In genomic region chr7:138449580-138449979, GRCh38 we compare ENCODE assay signal across 8 cellular contexts. TPM values are rescaled to one million over a fixed set of nuclear protein-coding genes. Genes with fewer than 3 reads are reported as not detected.
A peak's percentile ranks its signal among the peaks of the same experiment; 100 is the strongest.
DNase-seq lines count a peak whose midpoint lies in the region; ATAC-seq and TF ChIP-seq lines count a peak whose summit lies in the region.

No MANE protein-coding gene starts in this region.

- no peaks in the 10 kb centered on the region for H3K4me1 ChIP-seq in heart right ventricle

- H3K4me3 ChIP-seq in heart right ventricle = no peak overlapping the region

- DNase-seq in heart right ventricle (no peak), Right ventricle myocardium inferior (ENCODE audit: missing footprints) (no peak), germinal center (ENCODE audit: low spot score) (peak; percentile 12), NCI-H774 (lab: John Stamatoyannopoulos, UW) (no peak), NCI-H2029 (lab: John Stamatoyannopoulos, UW) (no peak)
- DNase-seq in activated CD4-positive, alpha-beta T cell treated with anti-CD3 and anti-CD28 coated beads, Interleukin-2, amount 10 ng/mL, durations not matched to agents 24 days and 14 days = peak; percentile 73

- no peak overlapping the region for H3K4me3 Mint-ChIP-seq in activated CD4-positive, alpha-beta T cell treated with anti-CD3 and anti-CD28 coated beads, Interleukin-2, amount 10 ng/mL, durations not matched to agents 24 days and 14 days

- H3K36me3 ChIP-seq in heart right ventricle = no peaks in the 10 kb centered on the region

- 92 to 94% methylated on average over 6 of the region's 6 CpGs for WGBS in heart right ventricle, 2 donors

- H3K27ac Mint-ChIP-seq in activated CD4-positive, alpha-beta T cell treated with anti-CD3 and anti-CD28 coated beads, Interleukin-2, amount 10 ng/mL, durations not matched to agents 24 days and 14 days = no peak overlapping the region

- no peaks in the 10 kb centered on the region for H3K9me3 ChIP-seq in heart right ventricle

- no peak for ATAC-seq in heart right ventricle
- no peak for ATAC-seq in Right ventricle myocardium inferior
- no peak for ATAC-seq in HG02973 (IDR thresholded peaks at IDR 0.05; ENCODE audit: unreplicated experiment)
- ATAC-seq in HG02610 (IDR thresholded peaks at IDR 0.05; ENCODE audit: unreplicated experiment) = no peak

- intact Hi-C loops in heart right ventricle (cut with DNase I) = loop anchor here in 2 of 10 donors (10.0 kb wide), 2 partner anchors 285 kb away; no protein-coding TSS in a partner anchor
- intact Hi-C loops in Right ventricle myocardium inferior (cut with DNase I) = no loop called here
- intact Hi-C loops in activated CD4-positive, alpha-beta T cell treated with anti-CD3 and anti-CD28 coated beads, Interleukin-2, amount 10 ng/mL, durations not matched to agents 24 days and 14 days (cut with micrococcal nuclease) = loop anchor here (1.0 kb wide), 1 partner anchor 289 kb away; no protein-coding TSS in a partner anchor

- peak in 6 of 9 donors; percentile 9 to 30 (median 24) for TF ChIP-seq CTCF in heart right ventricle (IDR thresholded peaks at IDR 0.05)

- H3K4me1 Mint-ChIP-seq in activated CD4-positive, alpha-beta T cell treated with anti-CD3 and anti-CD28 coated beads, Interleukin-2, amount 10 ng/mL, durations not matched to agents 24 days and 14 days = no peaks in the 10 kb centered on the region

- no peaks in the 10 kb centered on the region for H3K36me3 Mint-ChIP-seq in activated CD4-positive, alpha-beta T cell treated with anti-CD3 and anti-CD28 coated beads, Interleukin-2, amount 10 ng/mL, durations not matched to agents 24 days and 14 days (ENCODE audit: low read depth)

- peaks cover 9% of the 10 kb centered on the region for H3K27me3 Mint-ChIP-seq in activated CD4-positive, alpha-beta T cell treated with anti-CD3 and anti-CD28 coated beads, Interleukin-2, amount 10 ng/mL, durations not matched to agents 24 days and 14 days

- H3K9me3 Mint-ChIP-seq in activated CD4-positive, alpha-beta T cell treated with anti-CD3 and anti-CD28 coated beads, Interleukin-2, amount 10 ng/mL, durations not matched to agents 24 days and 14 days = no peaks in the 10 kb centered on the region

- no peak overlapping the region for H3K27ac ChIP-seq in heart right ventricle

- no peaks in the 10 kb centered on the region for H3K27me3 ChIP-seq in heart right ventricle

RNA-seq across cellular contexts. Expression of gene TRIM24, which starts 10.5 kb away (rescaled TPM):
- total RNA-seq in heart right ventricle (10 to 100 TPM; 13.6 to 26.2 (median 19.1) TPM), Right ventricle myocardium inferior (17.1 TPM)
- 1 to 10 TPM; 7.7 to 8.2 TPM for polyA plus RNA-seq in heart right ventricle
- total RNA-seq in activated CD4-positive, alpha-beta T cell treated with anti-CD3 and anti-CD28 coated beads, Interleukin-2, amount 10 ng/mL, durations not matched to agents 24 days and 14 days = 16.6 and 17.3 TPM in 2 replicates

Comparison
In these comparisons a context has a peak if more than half of its experiments do, and no peak if none do; other contexts are left out.
1. DNase-seq: peak in activated CD4-positive, alpha-beta T cell treated with anti-CD3 and anti-CD28 coated beads, Interleukin-2, amount 10 ng/mL, durations not matched to agents 24 days and 14 days (single experiment) and germinal center (single experiment); none in heart right ventricle (0 of 2), Right ventricle myocardium inferior (single experiment), NCI-H774 (single experiment) and NCI-H2029 (single experiment).